1 cellular context compared by ENCODE assay signal in genomic region chr5:17190799-17191391, GRCh38.
TF ChIP-seq lines count a peak whose summit lies in the region.

No MANE protein-coding gene starts in this region.

TF ChIP-seq in HEK293, 187 proteins besides CTCF, POLR2A, EP300 and RAD21 (continued from another document):
- peak; percentile 88 for TF ChIP-seq ZBTB44 (tag by site-specific recombination; IDR thresholded peaks at IDR 0.05)
TF ChIP-seq in HEK293: peak in this region for 1.
